Comparison of ENCODE assay signal across 7 cellular contexts in the genomic region with DNA sequence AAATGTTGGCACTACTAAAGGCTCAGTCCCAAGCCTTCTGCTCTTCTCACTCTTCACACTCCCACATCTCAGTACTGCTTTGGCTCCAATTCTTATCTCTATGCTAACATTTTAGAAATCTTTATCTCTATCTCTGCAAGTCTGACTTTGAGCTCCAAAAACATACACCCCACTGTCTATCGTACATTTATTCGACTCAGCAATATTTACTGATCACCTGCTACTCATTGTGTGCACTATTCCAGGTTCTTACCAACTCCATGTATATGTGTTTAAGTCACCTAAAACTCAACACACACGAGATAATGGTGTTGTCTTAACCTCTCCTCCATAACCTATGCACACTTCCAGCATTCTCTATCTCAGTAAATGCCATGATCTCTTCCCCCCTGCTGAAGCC.
"Had no signal": no experiment of that assay in that cellular context is flagged by ENCODE, and none has a peak within 500 bp of the region (broad histone marks: within the 10 kb centered on the region; RNA-seq: fewer than 3 reads in every experiment).

No MANE protein-coding gene starts in this region.

- FAIRE-seq: H1, H54, K562 had no signal

- H3K4me2 ChIP-seq: GM23338 had no signal

- H3K4me3 ChIP-seq: GM23338, K562 had no signal

- DNase-seq: H9, HCEC 1CT, KG1 had no signal

- ATAC-seq: GM23338, K562 had no signal
